ENCODE assay signal across 1 cellular context in the genomic region with DNA sequence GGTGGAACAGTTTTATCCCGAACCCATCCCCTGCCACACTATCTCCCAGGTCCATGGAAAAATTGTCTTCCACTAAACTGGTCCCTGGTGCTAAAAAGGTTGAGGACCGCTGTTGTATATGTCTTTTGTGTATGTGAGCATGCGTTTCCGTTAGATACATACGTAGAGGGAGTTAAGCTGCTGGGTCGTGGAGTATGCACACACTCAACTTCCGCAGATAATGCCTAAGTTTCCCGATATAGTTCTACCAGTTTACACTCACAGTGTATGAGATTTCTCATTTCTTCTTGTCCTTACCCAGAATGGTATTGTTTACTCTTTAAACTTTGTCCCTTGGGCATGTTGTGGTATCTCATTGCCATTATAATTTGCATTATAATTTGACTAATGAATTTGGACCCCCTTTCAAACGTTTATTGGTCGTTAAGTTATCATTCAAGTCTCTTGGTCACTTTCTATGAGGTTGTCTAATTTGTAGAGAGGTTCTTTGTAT.
TF ChIP-seq lines count a peak whose summit lies in the region.

No MANE protein-coding gene starts in this region.

TF ChIP-seq in K562, 482 proteins besides CTCF, POLR2A, EP300 and RAD21:
- TF ChIP-seq ZBTB33 (CRISPR knock-in tag; IDR thresholded peaks at IDR 0.05) (no peak), SMAD1 (IDR thresholded peaks at IDR 0.05; ENCODE audit: low read depth, low read length, partially characterized antibody) (no peak), HDAC3 (IDR thresholded peaks at IDR 0.05; ENCODE audit: borderline replicate concordance, partially characterized antibody) (no peak), BRF2 (IDR thresholded peaks at IDR 0.05; ENCODE audit: borderline replicate concordance, insufficient read depth, insufficient read length) (no peak), PRMT5 (CRISPR knock-in tag; IDR thresholded peaks at IDR 0.05) (no peak), CHD2 (IDR thresholded peaks at IDR 0.05; ENCODE audit: low read depth, low read length) (no peak), ZFP30 (CRISPR knock-in tag; IDR thresholded peaks at IDR 0.05; ENCODE audit: borderline replicate concordance) (no peak), FOXP1 (CRISPR knock-in tag; IDR thresholded peaks at IDR 0.05) (no peak), ZNF239 (CRISPR knock-in tag; IDR thresholded peaks at IDR 0.05) (no peak), TAF7 (tag; IDR thresholded peaks at IDR 0.05) (no peak), CC2D1A (IDR thresholded peaks at IDR 0.05) (no peak), PHTF2 (CRISPR knock-in tag; IDR thresholded peaks at IDR 0.05) (no peak), ZBTB26 (CRISPR knock-in tag; IDR thresholded peaks at IDR 0.05) (no peak), SAFB2 (IDR thresholded peaks at IDR 0.05; ENCODE audit: borderline replicate concordance, low read depth, low read length, severe bottlenecking) (no peak)
- TF ChIP-seq, protein P1, sequence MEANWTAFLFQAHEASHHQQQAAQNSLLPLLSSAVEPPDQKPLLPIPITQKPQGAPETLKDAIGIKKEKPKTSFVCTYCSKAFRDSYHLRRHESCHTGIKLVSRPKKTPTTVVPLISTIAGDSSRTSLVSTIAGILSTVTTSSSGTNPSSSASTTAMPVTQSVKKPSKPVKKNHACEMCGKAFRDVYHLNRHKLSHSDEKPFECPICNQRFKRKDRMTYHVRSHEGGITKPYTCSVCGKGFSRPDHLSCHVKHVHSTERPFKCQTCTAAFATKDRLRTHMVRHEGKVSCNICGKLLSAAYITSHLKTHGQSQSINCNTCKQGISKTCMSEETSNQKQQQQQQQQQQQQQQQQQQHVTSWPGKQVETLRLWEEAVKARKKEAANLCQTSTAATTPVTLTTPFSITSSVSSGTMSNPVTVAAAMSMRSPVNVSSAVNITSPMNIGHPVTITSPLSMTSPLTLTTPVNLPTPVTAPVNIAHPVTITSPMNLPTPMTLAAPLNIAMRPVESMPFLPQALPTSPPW (CRISPR knock-in tag; IDR thresholded peaks at IDR 0.05): no peak
- TF ChIP-seq, protein P2, sequence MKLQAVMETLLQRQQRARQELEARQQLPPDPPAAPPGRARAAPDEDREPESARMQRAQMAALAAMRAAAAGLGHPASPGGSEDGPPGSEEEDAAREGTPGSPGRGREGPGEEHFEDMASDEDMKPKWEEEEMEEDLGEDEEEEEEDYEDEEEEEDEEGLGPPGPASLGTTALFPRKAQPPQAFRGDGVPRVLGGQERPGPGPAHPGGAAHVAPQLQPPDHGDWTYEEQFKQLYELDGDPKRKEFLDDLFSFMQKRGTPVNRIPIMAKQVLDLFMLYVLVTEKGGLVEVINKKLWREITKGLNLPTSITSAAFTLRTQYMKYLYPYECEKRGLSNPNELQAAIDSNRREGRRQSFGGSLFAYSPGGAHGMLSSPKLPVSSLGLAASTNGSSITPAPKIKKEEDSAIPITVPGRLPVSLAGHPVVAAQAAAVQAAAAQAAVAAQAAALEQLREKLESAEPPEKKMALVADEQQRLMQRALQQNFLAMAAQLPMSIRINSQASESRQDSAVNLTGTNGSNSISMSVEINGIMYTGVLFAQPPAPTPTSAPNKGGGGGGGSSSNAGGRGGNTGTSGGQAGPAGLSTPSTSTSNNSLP (IDR thresholded peaks at IDR 0.05; ENCODE audit: borderline replicate concordance, low read depth, low read length): no peak
